ENCODE assay signal across 8 cellular contexts in genomic region chr7:92621641-92622429, GRCh38. TPM values are rescaled to one million over a fixed set of nuclear protein-coding genes. Genes with fewer than 3 reads are reported as not detected.
DNase-seq lines count a peak whose midpoint lies in the region; ATAC-seq lines count a peak whose summit lies in the region.

No MANE protein-coding gene starts in this region.

- peak overlapping the region; percentile 71 for H3K4me3 Mint-ChIP-seq in activated CD4-positive, alpha-beta T cell treated with anti-CD3 and anti-CD28 coated beads, Interleukin-2, amount 10 ng/mL, durations not matched to agents 24 days and 14 days

- peak overlapping the region; percentile 95 for H3K27ac Mint-ChIP-seq in activated CD4-positive, alpha-beta T cell treated with anti-CD3 and anti-CD28 coated beads, Interleukin-2, amount 10 ng/mL, durations not matched to agents 24 days and 14 days

- H3K9me3 ChIP-seq in adipocyte (ENCODE audit: control insufficient read depth, low read length): no peaks in the 10 kb centered on the region

- H3K4me1 ChIP-seq in adipocyte (ENCODE audit: control insufficient read depth, insufficient read depth, low read length): peaks cover 6% of the 10 kb centered on the region

- no peak overlapping the region for H3K9ac ChIP-seq in adipocyte (ENCODE audit: low read length)

- no peak overlapping the region for H3K4me3 ChIP-seq in adipocyte (ENCODE audit: low read length)

- DNase-seq in activated CD4-positive, alpha-beta T cell treated with anti-CD3 and anti-CD28 coated beads, Interleukin-2, amount 10 ng/mL, durations not matched to agents 24 days and 14 days: peak; percentile 60
- no peak for DNase-seq in activated CD4-positive, alpha-beta T cell treated with anti-CD3 and anti-CD28 coated beads for 4 hours
- DNase-seq in adipocyte (ENCODE audit: low read depth): peak; percentile 24
- peak; percentile 73 for DNase-seq in renal cortical epithelial cell (ENCODE audit: low read depth)
- no peak for DNase-seq in NCI-H2171 treated with DMSO at 0.1 percent for 48 hours (lab: John Stamatoyannopoulos, UW)
- DNase-seq in KBM-7: no peak
- DNase-seq in NCI-H2107 (lab: John Stamatoyannopoulos, UW): no peak

- H3K27me3 Mint-ChIP-seq in activated CD4-positive, alpha-beta T cell treated with anti-CD3 and anti-CD28 coated beads, Interleukin-2, amount 10 ng/mL, durations not matched to agents 24 days and 14 days: no peaks in the 10 kb centered on the region

- H3K4me1 Mint-ChIP-seq in activated CD4-positive, alpha-beta T cell treated with anti-CD3 and anti-CD28 coated beads, Interleukin-2, amount 10 ng/mL, durations not matched to agents 24 days and 14 days: peaks cover 47% of the 10 kb centered on the region

- no peaks in the 10 kb centered on the region for H3K27me3 ChIP-seq in adipocyte (replicated peaks; ENCODE audit: control insufficient read depth, insufficient read depth, low read length)

- H3K36me3 ChIP-seq in adipocyte (ENCODE audit: control insufficient read depth, insufficient read depth, low read length, severe bottlenecking): peaks cover 11% of the 10 kb centered on the region

- intact Hi-C loops in activated CD4-positive, alpha-beta T cell treated with anti-CD3 and anti-CD28 coated beads, Interleukin-2, amount 10 ng/mL, durations not matched to agents 24 days and 14 days (cut with micrococcal nuclease): loop anchor here (1.0 kb wide), 6 partner anchors 9 to 433 kb away; no protein-coding TSS in a partner anchor

- peaks cover 58% of the 10 kb centered on the region for H3K36me3 Mint-ChIP-seq in activated CD4-positive, alpha-beta T cell treated with anti-CD3 and anti-CD28 coated beads, Interleukin-2, amount 10 ng/mL, durations not matched to agents 24 days and 14 days (ENCODE audit: low read depth)

- H3K9me3 Mint-ChIP-seq in activated CD4-positive, alpha-beta T cell treated with anti-CD3 and anti-CD28 coated beads, Interleukin-2, amount 10 ng/mL, durations not matched to agents 24 days and 14 days: peaks cover 8% of the 10 kb centered on the region

- in situ Hi-C loops in KBM-7 (cut with MboI; ENCODE audit: low pct_unique_long_range_greater_than_20kb, low sequenced_read_pairs): loop anchor here (25.0 kb wide), 1 partner anchor 415 kb away; no protein-coding TSS in a partner anchor

- ATAC-seq in HG03139 (IDR thresholded peaks at IDR 0.05; ENCODE audit: unreplicated experiment): peak; percentile 38

RNA-seq across cellular contexts. Expression of gene FAM133B, which starts 31.6 kb away (rescaled TPM):
- 35.5 and 39.8 TPM in 2 replicates for total RNA-seq in activated CD4-positive, alpha-beta T cell treated with anti-CD3 and anti-CD28 coated beads, Interleukin-2, amount 10 ng/mL, durations not matched to agents 24 days and 14 days
- 18.1 and 21.2 TPM in 2 replicates for total RNA-seq in renal cortical epithelial cell

Comparison
In these comparisons a context has a peak if more than half of its experiments do, and no peak if none do; other contexts are left out.
1. DNase-seq: peak in activated CD4-positive, alpha-beta T cell treated with anti-CD3 and anti-CD28 coated beads, Interleukin-2, amount 10 ng/mL, durations not matched to agents 24 days and 14 days (single experiment), adipocyte (single experiment) and renal cortical epithelial cell (single experiment); none in activated CD4-positive, alpha-beta T cell treated with anti-CD3 and anti-CD28 coated beads for 4 hours (0 of 2), NCI-H2171 treated with DMSO at 0.1 percent for 48 hours (single experiment), KBM-7 (single experiment) and NCI-H2107 (single experiment).